Comparison of ENCODE assay signal across 33 cellular contexts in the genomic region with DNA sequence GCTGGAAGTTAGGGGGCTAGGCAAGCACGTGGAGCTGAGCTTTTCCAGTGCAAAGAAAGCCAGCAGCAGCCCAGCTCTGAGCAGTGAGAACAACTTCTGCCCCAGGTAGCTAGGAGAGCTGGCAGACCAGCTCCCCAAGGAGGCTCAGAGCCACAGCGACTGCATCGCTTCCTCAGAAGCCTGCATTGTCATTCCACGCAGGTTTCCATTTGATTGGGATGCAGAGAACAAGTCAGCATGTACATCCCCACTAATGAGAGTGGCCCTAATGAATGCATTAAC. TPM values are rescaled to one million over a fixed set of nuclear protein-coding genes. Genes with fewer than 3 reads are reported as not detected.
"Had no signal": no experiment of that assay in that cellular context is flagged by ENCODE, and none has a peak within 500 bp of the region (broad histone marks: within the 10 kb centered on the region; RNA-seq: fewer than 3 reads in every experiment).

No MANE protein-coding gene starts in this region.

- H3K9ac ChIP-seq: KMS-11 had no signal

- H3K27ac Mint-ChIP-seq: activated CD8-positive, alpha-beta T cell treated with anti-CD3 and anti-CD28 coated beads, Interleukin-2, amount 10 ng/mL, durations not matched to agents 7 days and 5 days; activated naive CD4-positive, alpha-beta T cell treated with anti-CD3 and anti-CD28 coated beads for 36 hours; activated naive CD8-positive, alpha-beta T cell; activated T-helper 17 cell treated with anti-CD3 and anti-CD28 coated beads, Interleukin-2, amount 50 U/mL, for 72 hours; brain; T-helper 2 cell treated with Interferon-gamma antibody and Interleukin-4, amounts not matched to agents 5 μg/mL and 100 μg/mL, for 36 hours had no signal

- H3K27ac ChIP-seq: cardiac muscle cell, KMS-11, SJSA1 had no signal

- H3K36me3 ChIP-seq: cardiac muscle cell, SJSA1 had no signal

- H3K36me3 Mint-ChIP-seq: activated naive CD8-positive, alpha-beta T cell; brain had no signal

- H3K4me3 ChIP-seq: cardiac muscle cell, SJSA1 had no signal

- ATAC-seq: activated CD8-positive, alpha-beta T cell treated with anti-CD3 and anti-CD28 coated beads, Interleukin-2, amount 10 ng/mL, durations not matched to agents 7 days and 5 days; activated T-helper 17 cell treated with anti-CD3 and anti-CD28 coated beads, Interleukin-2, amount 50 U/mL, for 72 hours; Panc1; Right ventricle myocardium inferior; SK-N-SH treated with all-trans-retinoic acid at 6 μM for 48 hours had no signal

- H3K4me1 ChIP-seq: SJSA1 had no signal

- H3K4me1 Mint-ChIP-seq: activated T-helper 17 cell treated with anti-CD3 and anti-CD28 coated beads, Interleukin-2, amount 50 U/mL, for 72 hours had no signal

- H3K27me3 ChIP-seq: SJSA1 had no signal

- H3K4me3 Mint-ChIP-seq: activated CD8-positive, alpha-beta T cell treated with anti-CD3 and anti-CD28 coated beads, Interleukin-2, amount 10 ng/mL, durations not matched to agents 7 days and 5 days; activated naive CD4-positive, alpha-beta T cell treated with anti-CD3 and anti-CD28 coated beads for 36 hours; activated naive CD8-positive, alpha-beta T cell; activated T-helper 17 cell treated with anti-CD3 and anti-CD28 coated beads, Interleukin-2, amount 50 U/mL, for 72 hours; brain; T-helper 2 cell treated with Interferon-gamma antibody and Interleukin-4, amounts not matched to agents 5 μg/mL and 100 μg/mL, for 36 hours had no signal

- H3K9me3 ChIP-seq: SJSA1 had no signal

- DNase-seq: activated CD4-positive, alpha-beta T cell treated with anti-CD3 and anti-CD28 coated beads for 48 hours; activated CD4-positive, alpha-beta T cell treated with anti-CD3 and anti-CD28 coated beads, Interleukin-2, amount 50 U/mL, for 4 hours; activated CD4-positive, CD25-positive, alpha-beta regulatory T cell treated with anti-CD3 and anti-CD28 coated beads, Interleukin-2, amount 50 U/mL, for 72 hours; activated CD8-positive, alpha-beta T cell treated with anti-CD3 and anti-CD28 coated beads, Interleukin-2, amount 10 ng/mL, durations not matched to agents 7 days and 5 days; activated gamma-delta T cell; activated naive CD4-positive, alpha-beta T cell treated with anti-CD3 and anti-CD28 coated beads for 36 hours; activated T-cell treated with anti-CD3 and anti-CD28 coated beads, Interleukin-2, amount 50 U/mL, for 48 hours; amygdala; NCI-H1092; NCI-H1417 treated with DMSO at 0.1 percent for 48 hours; NCI-H1694; NCI-H2029; NCI-H2107; NCI-H2171 treated with DMSO at 0.1 percent for 48 hours; NCI-H226; NCI-H526; NCI-H774; OCI-M1; RPMI8226; SW 1271 had no signal

RNA-seq across cellular contexts. Expression of a gene that starts 45.1 kb away (rescaled TPM):
- total RNA-seq: activated CD8-positive, alpha-beta T cell treated with anti-CD3 and anti-CD28 coated beads, Interleukin-2, amount 10 ng/mL, durations not matched to agents 7 days and 5 days; activated naive CD4-positive, alpha-beta T cell treated with anti-CD3 and anti-CD28 coated beads for 36 hours; activated T-helper 17 cell treated with anti-CD3 and anti-CD28 coated beads, Interleukin-2, amount 50 U/mL, for 72 hours; MCF 10A; NCI-H460; Right ventricle myocardium inferior; SJSA1; T-helper 1 cell treated with Interleukin-12 subunit alpha and Interleukin-12 subunit beta and Interleukin-4 antibody, amounts not matched to agents 30 ng/mL and 1 ng/mL, for 36 hours had no signal
